In genomic region chr4:38764292-38764691, GRCh38 we compare ENCODE assay signal across 1 cellular context.
TF ChIP-seq lines count a peak whose summit lies in the region.

No MANE protein-coding gene starts in this region.

TF ChIP-seq in GM12878, 131 proteins besides CTCF, POLR2A, EP300 and RAD21:
- TF ChIP-seq CUX1 (IDR thresholded peaks at IDR 0.05; ENCODE audit: insufficient replicate concordance, low read depth, low read length) (no peak), PKNOX1 (IDR thresholded peaks at IDR 0.05) (0 out of 2 replicates have a peak, but pooled peaks have one; percentile 10), RUNX3 (IDR thresholded peaks at IDR 0.05; ENCODE audit: low read length) (peak; percentile 41; the same call in 1 of the 2 replicates)
